Comparison of ENCODE assay signal across 10 cellular contexts in genomic region chr3:171846594-171846993, GRCh38.
DNase-seq lines count a peak whose midpoint lies in the region; ATAC-seq, FAIRE-seq and TF ChIP-seq lines count a peak whose summit lies in the region.
"Had no signal": no experiment of that assay in that cellular context is flagged by ENCODE, and none has a peak within 500 bp of the region (broad histone marks: within the 10 kb centered on the region; RNA-seq: fewer than 3 reads in every experiment).

No MANE protein-coding gene starts in this region.

- no peak for TF ChIP-seq CTCF in D721Med (IDR thresholded peaks at IDR 0.05; ENCODE audit: insufficient read depth, missing control alignments)

- ATAC-seq in GM18519 (IDR thresholded peaks at IDR 0.05; ENCODE audit: low FRiP score, unreplicated experiment): peak; percentile 99
- peak; percentile 100 for ATAC-seq in GM21723 (IDR thresholded peaks at IDR 0.05; ENCODE audit: unreplicated experiment)
- ATAC-seq in HG03521 (IDR thresholded peaks at IDR 0.05; ENCODE audit: unreplicated experiment): peak; percentile 93
- ATAC-seq: sciatic nerve had no signal

- DNase-seq in fibroblast of peridontal ligament (ENCODE audit: extremely low read depth): peak; percentile 65
- no peak for DNase-seq in D721Med (ENCODE audit: insufficient read length, low spot score)
- no peak for DNase-seq in epidermal melanocyte (ENCODE audit: insufficient read length, low spot score)
- no peak for DNase-seq in effector CD8-positive, alpha-beta T cell (lab: John Stamatoyannopoulos, UW)
- DNase-seq in stimulated activated CD4-positive, alpha-beta T cell treated with anti-CD3 and anti-CD28 coated beads, Interleukin-4, amount 100 ng/mL, for 4 hours: no peak
- DNase-seq: activated gamma-delta T cell had no signal

- no peak for FAIRE-seq in D721Med (lab: Jason Lieb, UNC)
